8 cellular contexts compared by ENCODE assay signal in genomic region chr9:19925674-19926503, GRCh38.
DNase-seq lines count a peak whose midpoint lies in the region; ATAC-seq and TF ChIP-seq lines count a peak whose summit lies in the region.

No MANE protein-coding gene starts in this region.

- intact Hi-C loops in CD14-positive monocyte (cut with micrococcal nuclease): loop anchor here (2.0 to 5.0 kb wide), 3 partner anchors 1015 to 1191 kb away; no protein-coding TSS in a partner anchor

- H3K18ac ChIP-seq in mesendoderm (ENCODE audit: low read length): no peak overlapping the region

- peak; percentile 91 for ATAC-seq in GM19324 (IDR thresholded peaks at IDR 0.05; ENCODE audit: low FRiP score, unreplicated experiment)
- peak; percentile 90 for ATAC-seq in HG03460 (IDR thresholded peaks at IDR 0.05; ENCODE audit: unreplicated experiment)

- TF ChIP-seq CTCF in CD14-positive monocyte (IDR thresholded peaks at IDR 0.05): peak; percentile 99

- H3K79me1 ChIP-seq in mesendoderm (ENCODE audit: low read length): no peaks in the 10 kb centered on the region

- no peak overlapping the region for H3K27ac Mint-ChIP-seq in CD14-positive monocyte

- peak overlapping the region; percentile 68 for H3K56ac ChIP-seq in mesendoderm (ENCODE audit: low read length)

- no peaks in the 10 kb centered on the region for H3K9me3 Mint-ChIP-seq in CD14-positive monocyte

- no peak overlapping the region for H3K23ac ChIP-seq in mesendoderm (ENCODE audit: low read length)

- no peaks in the 10 kb centered on the region for H3K9me3 ChIP-seq in endocrine pancreas (ENCODE audit: control insufficient read depth, low read length)

- no peaks in the 10 kb centered on the region for H3K27me3 ChIP-seq in endocrine pancreas (ENCODE audit: control insufficient read depth, insufficient read depth, low read length)
- no peaks in the 10 kb centered on the region for H3K27me3 ChIP-seq in mesendoderm (ENCODE audit: insufficient read depth, low read length, poor library complexity)

- DNase-seq in CD14-positive monocyte (ENCODE audit: low spot score) (peak; percentile 71), NCI-H69 (lab: John Stamatoyannopoulos, UW) (peak; percentile 95), mesendoderm (peak; percentile 91)
- DNase-seq in activated CD8-positive, alpha-beta memory T cell treated with anti-CD3 and anti-CD28 coated beads for 1 hour (ENCODE audit: extremely low read depth in 1 of 2, low read depth in 1 of 2): peak; percentile 53 to 55
- DNase-seq in stimulated activated CD8-positive, alpha-beta memory T cell treated with anti-CD3 and anti-CD28 coated beads, Interleukin-15, amount 100 ng/mL, for 4 hours (ENCODE audit: low read depth in 2 of 2): peak; percentile 42 to 68

- H2AK5ac ChIP-seq in mesendoderm (ENCODE audit: low read length): no peak overlapping the region

- H3K4me3 ChIP-seq in endocrine pancreas (ENCODE audit: control insufficient read depth, insufficient read depth, low read length) (peak overlapping the region; percentile 22), mesendoderm (ENCODE audit: low read length) (no peak overlapping the region)

- peak overlapping the region; percentile 35 for H3K4me2 ChIP-seq in mesendoderm (ENCODE audit: low read length)

- H4K5ac ChIP-seq in mesendoderm (ENCODE audit: low read length): no peak overlapping the region

- H3K36me3 Mint-ChIP-seq in CD14-positive monocyte: no peaks in the 10 kb centered on the region

- peaks cover 4% of the 10 kb centered on the region for H3K4me1 ChIP-seq in endocrine pancreas (ENCODE audit: control insufficient read depth, insufficient read depth, low read length)
- no peaks in the 10 kb centered on the region for H3K4me1 ChIP-seq in mesendoderm (ENCODE audit: control insufficient read depth, low read depth, low read length)

- peaks cover 4 to 9% (median 5%) of the 10 kb centered on the region in 3 donors for H3K27me3 Mint-ChIP-seq in CD14-positive monocyte (ENCODE audit: low read depth in 3 of 3)

- peaks cover 26% of the 10 kb centered on the region for H3K4me1 Mint-ChIP-seq in CD14-positive monocyte

- no peak overlapping the region for H2BK15ac ChIP-seq in mesendoderm (replicated peaks; ENCODE audit: low read depth)

- no peak overlapping the region for H2BK5ac ChIP-seq in mesendoderm (ENCODE audit: low read length)

- H2BK120ac ChIP-seq in mesendoderm (ENCODE audit: low read depth, low read length): no peak overlapping the region

- H3K79me2 ChIP-seq in mesendoderm (ENCODE audit: control insufficient read depth, insufficient read depth, low read length): no peaks in the 10 kb centered on the region

- no peak overlapping the region for H4K8ac ChIP-seq in mesendoderm (ENCODE audit: low read depth, low read length)

- H3K9ac ChIP-seq in endocrine pancreas (ENCODE audit: control insufficient read depth, insufficient read depth, low read length) (no peak overlapping the region), mesendoderm (ENCODE audit: low read length) (peak overlapping the region; percentile 18)

- no peak overlapping the region for H3K27ac ChIP-seq in mesendoderm (ENCODE audit: low read depth, low read length)

- WGBS in mesendoderm (ENCODE audit: extremely low coverage, insufficient coverage, low lambda C conversion rate): no CpG with 5 or more reads among the region's 20 CpGs

- no peak overlapping the region for H3K4ac ChIP-seq in mesendoderm (ENCODE audit: low read depth, low read length)

- peak overlapping the region; percentile 73 to 89 for H3K4me3 Mint-ChIP-seq in CD14-positive monocyte

- H3K36me3 ChIP-seq in endocrine pancreas (ENCODE audit: control insufficient read depth, insufficient read depth, low read length) (no peaks in the 10 kb centered on the region), mesendoderm (ENCODE audit: control insufficient read depth, insufficient read depth, low read length) (no peaks in the 10 kb centered on the region)
